ENCODE assay signal across 13 cellular contexts in the genomic region with DNA sequence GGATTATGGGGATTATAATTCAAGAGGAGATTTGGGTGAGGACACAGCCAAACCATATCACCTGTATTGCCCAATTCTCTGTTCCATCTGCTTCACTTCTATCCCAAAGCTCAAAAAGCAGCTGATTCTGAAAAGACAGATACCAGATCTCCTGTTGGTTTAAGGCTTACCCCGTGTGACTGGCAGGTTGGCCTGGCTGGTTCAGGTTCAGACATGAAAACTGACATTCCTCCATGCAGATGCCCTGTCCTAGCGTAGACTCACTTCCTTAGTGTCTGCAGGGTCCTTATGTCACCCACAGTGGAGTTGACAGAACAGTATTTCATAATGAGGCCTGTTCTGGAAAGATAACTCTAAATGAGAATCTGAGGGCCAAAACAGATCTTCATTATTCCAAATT.
"Had no signal": no experiment of that assay in that cellular context is flagged by ENCODE, and none has a peak within 500 bp of the region (broad histone marks: within the 10 kb centered on the region; RNA-seq: fewer than 3 reads in every experiment).

No MANE protein-coding gene starts in this region.

- ATAC-seq: left lobe of liver had no signal

- H3K9ac ChIP-seq: neural progenitor cell had no signal

- DNase-seq: activated CD4-positive, alpha-beta T cell treated with anti-CD3 and anti-CD28 coated beads, Interleukin-2, amount 50 U/mL, for 4 hours; caudate nucleus; dorsolateral prefrontal cortex; hypothalamus; kidney; naive B cell had no signal

- FAIRE-seq: colon, frontal cortex, kidney, TTC549 had no signal

- H3K36me3 ChIP-seq: neural progenitor cell, tibial nerve, vagina had no signal

- H3K4me3 ChIP-seq: dorsolateral prefrontal cortex, neural progenitor cell, tibial nerve, vagina had no signal

- H3K4me2 ChIP-seq: neural progenitor cell had no signal

- H3K27ac ChIP-seq: dorsolateral prefrontal cortex, neural progenitor cell, tibial nerve, vagina had no signal

- H3K4me1 ChIP-seq: neural progenitor cell, vagina had no signal

- H2AFZ ChIP-seq: neural progenitor cell had no signal

- H3K27me3 ChIP-seq: neural progenitor cell, tibial nerve, vagina had no signal

- H3K9me3 ChIP-seq: tibial nerve, vagina had no signal
